1 cellular context compared by ENCODE assay signal in genomic region chr15:90001062-90001682, GRCh38.
A peak's percentile ranks its signal among the peaks of the same experiment; 100 is the strongest.
TF ChIP-seq lines count a peak whose summit lies in the region.

TSS of gene ZNF710 (plus strand) at chr15:90001324. CDS start at chr15:90067138, 65,814 bp downstream.

TF ChIP-seq in HEK293, 187 proteins besides CTCF, POLR2A, EP300 and RAD21 (continued from another document):
- no peak for TF ChIP-seq PRDM10 (tag by site-specific recombination; IDR thresholded peaks at IDR 0.05)
- TF ChIP-seq YY1 (tag by site-specific recombination; IDR thresholded peaks at IDR 0.05): no peak
- no peak for TF ChIP-seq ZXDB (tag by site-specific recombination; IDR thresholded peaks at IDR 0.05)
- TF ChIP-seq ZNF433 (tag by site-specific recombination; IDR thresholded peaks at IDR 0.05; ENCODE audit: low read depth): no peak
- no peak for TF ChIP-seq KLF7 (tag by site-specific recombination; IDR thresholded peaks at IDR 0.05; ENCODE audit: borderline replicate concordance)
- no peak for TF ChIP-seq ZNF394 (tag by site-specific recombination; IDR thresholded peaks at IDR 0.05; ENCODE audit: borderline replicate concordance)
- TF ChIP-seq ZNF155 (tag by site-specific recombination; IDR thresholded peaks at IDR 0.05): no peak
- no peak for TF ChIP-seq ZNF112 (tag by site-specific recombination; IDR thresholded peaks at IDR 0.05)
- TF ChIP-seq ZBTB8A (tag by site-specific recombination; IDR thresholded peaks at IDR 0.05): peak; percentile 88
- no peak for TF ChIP-seq ZNF311 (tag by site-specific recombination; IDR thresholded peaks at IDR 0.05; ENCODE audit: borderline replicate concordance)
- TF ChIP-seq ZBTB17 (tag by site-specific recombination; IDR thresholded peaks at IDR 0.05): peak; percentile 21; the same call in 1 of the 2 replicates
- TF ChIP-seq PRDM6 (tag by site-specific recombination; IDR thresholded peaks at IDR 0.05): no peak
- no peak for TF ChIP-seq ZNF621 (tag by site-specific recombination; IDR thresholded peaks at IDR 0.05)
- no peak for TF ChIP-seq ZNF837 (tag by site-specific recombination; IDR thresholded peaks at IDR 0.05)
- TF ChIP-seq ZNF596 (tag by site-specific recombination; IDR thresholded peaks at IDR 0.05): peak; percentile 97
- no peak for TF ChIP-seq OVOL3 (tag by site-specific recombination; IDR thresholded peaks at IDR 0.05)
- TF ChIP-seq ZNF146 (tag by site-specific recombination; IDR thresholded peaks at IDR 0.05): no peak
- TF ChIP-seq ZBTB7A (tag by site-specific recombination; IDR thresholded peaks at IDR 0.05; ENCODE audit: low read depth): no peak
- TF ChIP-seq ZNF184 (tag by site-specific recombination; IDR thresholded peaks at IDR 0.05): no peak
- TF ChIP-seq PATZ1 (tag by site-specific recombination; IDR thresholded peaks at IDR 0.05): no peak
- TF ChIP-seq ZNF404 (tag by site-specific recombination; IDR thresholded peaks at IDR 0.05): no peak
- no peak for TF ChIP-seq ZBTB1 (tag by site-specific recombination; IDR thresholded peaks at IDR 0.05)
- no peak for TF ChIP-seq ZNF830 (tag by site-specific recombination; IDR thresholded peaks at IDR 0.05; ENCODE audit: low read depth)
- TF ChIP-seq HOXC10 (CRISPR knock-in tag; IDR thresholded peaks at IDR 0.05): no peak
- TF ChIP-seq ZFP37 (tag by site-specific recombination; IDR thresholded peaks at IDR 0.05): no peak
- TF ChIP-seq HOXD13 (CRISPR knock-in tag; IDR thresholded peaks at IDR 0.05; ENCODE audit: borderline replicate concordance): no peak
- TF ChIP-seq KLF1 (tag by site-specific recombination; IDR thresholded peaks at IDR 0.05): no peak; the same call in 1 of the 2 replicates
- TF ChIP-seq ZNF624 (tag by site-specific recombination; IDR thresholded peaks at IDR 0.05): no peak
- no peak for TF ChIP-seq ZNF580 (tag by site-specific recombination; IDR thresholded peaks at IDR 0.05)
- no peak for TF ChIP-seq ZNF660 (tag by site-specific recombination; IDR thresholded peaks at IDR 0.05)
- TF ChIP-seq ZNF2 (tag by site-specific recombination; IDR thresholded peaks at IDR 0.05): no peak
- TF ChIP-seq PRDM1 (tag by site-specific recombination; IDR thresholded peaks at IDR 0.05): peak; percentile 98
- no peak for TF ChIP-seq ZNF148 (tag by site-specific recombination; IDR thresholded peaks at IDR 0.05; ENCODE audit: borderline replicate concordance)
- no peak for TF ChIP-seq ZSCAN30 (tag by site-specific recombination; IDR thresholded peaks at IDR 0.05)
- no peak for TF ChIP-seq ZSCAN18 (tag by site-specific recombination; IDR thresholded peaks at IDR 0.05)
- TF ChIP-seq KLF9 (tag by site-specific recombination; IDR thresholded peaks at IDR 0.05; ENCODE audit: low read depth): no peak
- peak; percentile 17 for TF ChIP-seq ZBTB26 (tag by site-specific recombination; optimal IDR thresholded peaks at IDR 0.05)
- no peak for TF ChIP-seq ZNF571 (tag by site-specific recombination; IDR thresholded peaks at IDR 0.05)
- peak; percentile 66 for TF ChIP-seq ZNF341 (tag by site-specific recombination; IDR thresholded peaks at IDR 0.05; ENCODE audit: low read depth)
- TF ChIP-seq IKZF3 (tag by site-specific recombination; IDR thresholded peaks at IDR 0.05): peak; percentile 43
- TF ChIP-seq ZNF501 (tag by site-specific recombination; IDR thresholded peaks at IDR 0.05): no peak
- TF ChIP-seq ZNF48 (tag by site-specific recombination; IDR thresholded peaks at IDR 0.05): no peak
- TF ChIP-seq ZNF114 (tag by site-specific recombination; IDR thresholded peaks at IDR 0.05): no peak
- TF ChIP-seq ZNF239 (tag by site-specific recombination; IDR thresholded peaks at IDR 0.05): no peak
- TF ChIP-seq GLIS2 (tag by site-specific recombination; IDR thresholded peaks at IDR 0.05): peak; percentile 13; the same call in 1 of the 2 replicates
- TF ChIP-seq ZNF37A (tag by site-specific recombination; IDR thresholded peaks at IDR 0.05): no peak
- TF ChIP-seq ZNF658 (tag by site-specific recombination; IDR thresholded peaks at IDR 0.05): no peak
- peak; percentile 44 for TF ChIP-seq KLF8 (tag by site-specific recombination; IDR thresholded peaks at IDR 0.05)
- TF ChIP-seq ZNF23 (tag by site-specific recombination; IDR thresholded peaks at IDR 0.05; ENCODE audit: borderline replicate concordance): no peak
- no peak for TF ChIP-seq ZNF140 (tag by site-specific recombination; IDR thresholded peaks at IDR 0.05)
- 0 out of 2 replicates have a peak, but pooled peaks have one; percentile 6 for TF ChIP-seq ZFHX2 (tag by site-specific recombination; conservative IDR thresholded peaks at IDR 0.05)
- no peak for TF ChIP-seq ZNF555 (tag by site-specific recombination; conservative IDR thresholded peaks at IDR 0.05)
- TF ChIP-seq ZNF324 (tag by site-specific recombination; IDR thresholded peaks at IDR 0.05): no peak
- no peak for TF ChIP-seq SCRT1 (tag by site-specific recombination; IDR thresholded peaks at IDR 0.05; ENCODE audit: borderline replicate concordance)
- no peak for TF ChIP-seq REPIN1 (tag by site-specific recombination; IDR thresholded peaks at IDR 0.05; ENCODE audit: low read depth)
- no peak for TF ChIP-seq ZNF416 (tag by site-specific recombination; IDR thresholded peaks at IDR 0.05)
- TF ChIP-seq FEZF1 (tag by site-specific recombination; IDR thresholded peaks at IDR 0.05): no peak
- TF ChIP-seq ZNF707 (tag by site-specific recombination; IDR thresholded peaks at IDR 0.05): no peak
TF ChIP-seq in HEK293: peak in this region for 14.
